In genomic region chr22:31212783-31213626, GRCh38 we compare ENCODE assay signal across 8 cellular contexts. TPM values are rescaled to one million over a fixed set of nuclear protein-coding genes. Genes with fewer than 3 reads are reported as not detected.
DNase-seq lines count a peak whose midpoint lies in the region; ATAC-seq and TF ChIP-seq lines count a peak whose summit lies in the region.

No MANE protein-coding gene starts in this region.

- no peaks in the 10 kb centered on the region for H3K27me3 Mint-ChIP-seq in CD4-positive, CD25-positive, alpha-beta regulatory T cell
- H3K27me3 Mint-ChIP-seq in dendritic cell treated with granulocyte-macrophage colony-stimulating factor and Interleukin-4, amounts not matched to agents 40 ng/mL and 50 ng/mL, for 4 days: no peaks in the 10 kb centered on the region
- H3K27me3 Mint-ChIP-seq in neural crest cell (ENCODE audit: low read depth): peaks cover 4% of the 10 kb centered on the region

- H3K36me3 Mint-ChIP-seq in CD4-positive, CD25-positive, alpha-beta regulatory T cell: peaks cover 8% of the 10 kb centered on the region
- peaks cover 6% of the 10 kb centered on the region for H3K36me3 Mint-ChIP-seq in dendritic cell treated with granulocyte-macrophage colony-stimulating factor and Interleukin-4, amounts not matched to agents 40 ng/mL and 50 ng/mL, for 4 days (ENCODE audit: low read depth)
- H3K36me3 Mint-ChIP-seq in neural crest cell (ENCODE audit: low read depth): no peaks in the 10 kb centered on the region

- peak overlapping the region; percentile 89 to 96 (median 90) for H3K4me3 Mint-ChIP-seq in CD4-positive, CD25-positive, alpha-beta regulatory T cell
- H3K4me3 Mint-ChIP-seq in dendritic cell treated with granulocyte-macrophage colony-stimulating factor and Interleukin-4, amounts not matched to agents 40 ng/mL and 50 ng/mL, for 4 days: peak overlapping the region; percentile 90
- H3K4me3 Mint-ChIP-seq in neural crest cell: peak overlapping the region; percentile 88

- peaks cover 3% of the 10 kb centered on the region for H3K36me3 ChIP-seq in CD4-positive, CD25-positive, alpha-beta regulatory T cell (ENCODE audit: control insufficient read depth, insufficient read depth, low read length)

- peaks cover 32 to 72% (median 50%) of the 10 kb centered on the region in 4 donors for H3K4me1 Mint-ChIP-seq in CD4-positive, CD25-positive, alpha-beta regulatory T cell
- peaks cover 71% of the 10 kb centered on the region for H3K4me1 Mint-ChIP-seq in dendritic cell treated with granulocyte-macrophage colony-stimulating factor and Interleukin-4, amounts not matched to agents 40 ng/mL and 50 ng/mL, for 4 days (ENCODE audit: low read depth)
- H3K4me1 Mint-ChIP-seq in neural crest cell: peaks cover 16% of the 10 kb centered on the region

- intact Hi-C loops in dendritic cell treated with granulocyte-macrophage colony-stimulating factor and Interleukin-4, amounts not matched to agents 40 ng/mL and 50 ng/mL, for 4 days (cut with micrococcal nuclease): loop anchor here (1.0 to 5.0 kb wide), 2 partner anchors 59 to 106 kb away; partner anchors contain the start of gene SELENOM

- TF ChIP-seq CTCF in NB4 (IDR thresholded peaks at IDR 0.05; ENCODE audit: low read depth, low read length) (no peak), neural crest cell (conservative IDR thresholded peaks at IDR 0.05) (no peak)

- H3K4me3 ChIP-seq in CD4-positive, CD25-positive, alpha-beta regulatory T cell (ENCODE audit: low read depth, low read length): peak overlapping the region; percentile 87
- H3K4me3 ChIP-seq in NB4 (ENCODE audit: low read depth, low read length): peak overlapping the region; percentile 76

- no peaks in the 10 kb centered on the region for H3K27me3 ChIP-seq in CD4-positive, CD25-positive, alpha-beta regulatory T cell (ENCODE audit: control insufficient read depth, insufficient read depth, low read length)

- peak in 1 of 3 donors; percentile 32 for DNase-seq in CD4-positive, CD25-positive, alpha-beta regulatory T cell
- DNase-seq in NB4 (ENCODE audit: low read depth): no peak
- DNase-seq in neural crest cell (ENCODE audit: low read depth, low spot score): no peak
- no peak for DNase-seq in ecto neural progenitor cell (ENCODE audit: low spot score)

- H3K27ac ChIP-seq in CD4-positive, CD25-positive, alpha-beta regulatory T cell (ENCODE audit: insufficient read depth, low read length, poor library complexity, severe bottlenecking): peak overlapping the region; percentile 80

- peak overlapping the region; percentile 72 to 91 (median 80) for H3K27ac Mint-ChIP-seq in CD4-positive, CD25-positive, alpha-beta regulatory T cell
- peak overlapping the region; percentile 66 for H3K27ac Mint-ChIP-seq in dendritic cell treated with granulocyte-macrophage colony-stimulating factor and Interleukin-4, amounts not matched to agents 40 ng/mL and 50 ng/mL, for 4 days
- H3K27ac Mint-ChIP-seq in neural crest cell (ENCODE audit: unreplicated experiment): no peak overlapping the region

- H3K9me3 Mint-ChIP-seq in CD4-positive, CD25-positive, alpha-beta regulatory T cell: no peaks in the 10 kb centered on the region
- H3K9me3 Mint-ChIP-seq in dendritic cell treated with granulocyte-macrophage colony-stimulating factor and Interleukin-4, amounts not matched to agents 40 ng/mL and 50 ng/mL, for 4 days: no peaks in the 10 kb centered on the region
- no peaks in the 10 kb centered on the region for H3K9me3 Mint-ChIP-seq in neural crest cell

- no peak for TF ChIP-seq POLR2A in NB4 (IDR thresholded peaks at IDR 0.05; ENCODE audit: extremely low read depth, insufficient read length)

- peaks cover 69% of the 10 kb centered on the region for H3K4me1 ChIP-seq in CD4-positive, CD25-positive, alpha-beta regulatory T cell (ENCODE audit: control insufficient read depth, insufficient read depth, low read length, poor library complexity, severe bottlenecking)

- H3K9me3 ChIP-seq in CD4-positive, CD25-positive, alpha-beta regulatory T cell (ENCODE audit: control insufficient read depth in 2 of 2, low read length in 2 of 2): no peaks in the 10 kb centered on the region

- ATAC-seq in CD4-positive, CD25-positive, alpha-beta regulatory T cell (ENCODE audit: low read depth in 2 of 2): no peak
- no peak for ATAC-seq in GM18502 (IDR thresholded peaks at IDR 0.05; ENCODE audit: poor library complexity, unreplicated experiment)
- no peak for ATAC-seq in HG02885 (IDR thresholded peaks at IDR 0.05; ENCODE audit: poor library complexity, unreplicated experiment)
- ATAC-seq in GM19397 (IDR thresholded peaks at IDR 0.05; ENCODE audit: unreplicated experiment): no peak

RNA-seq across cellular contexts. Expression of gene LIMK2, which starts 0.9 kb away (rescaled TPM):
- 42.4 TPM for total RNA-seq in CD4-positive, CD25-positive, alpha-beta regulatory T cell
- polyA plus RNA-seq in CD4-positive, CD25-positive, alpha-beta regulatory T cell: 10 to 100 TPM; 22.4 to 33.2 (median 24.9) TPM
- total RNA-seq in neural crest cell: 31.3 and 35.1 TPM in 2 replicates

RNA-seq across cellular contexts. Expression of gene RNF185, which starts 53.0 kb away (rescaled TPM):
- 13.8 TPM for total RNA-seq in CD4-positive, CD25-positive, alpha-beta regulatory T cell
- polyA plus RNA-seq in CD4-positive, CD25-positive, alpha-beta regulatory T cell: 10 to 100 TPM; 23.6 to 34.7 (median 30.4) TPM
- total RNA-seq in neural crest cell: 31.7 and 33.8 TPM in 2 replicates
